ENCODE assay signal across 8 cellular contexts in genomic region chr7:75645570-75645969, GRCh38.
"Had no signal": no experiment of that assay in that cellular context is flagged by ENCODE, and none has a peak within 500 bp of the region (broad histone marks: within the 10 kb centered on the region; RNA-seq: fewer than 3 reads in every experiment).

No MANE protein-coding gene starts in this region.

- DNase-seq: GDM1, GF-D8 had no signal

- H3K4me3 ChIP-seq: GM12878 had no signal

- ATAC-seq: GM12878 had no signal

- FAIRE-seq: G401.6, GM12878, GM12891, GM12892, GM18507, GM19239 had no signal
